8 cellular contexts compared by ENCODE assay signal in the genomic region with DNA sequence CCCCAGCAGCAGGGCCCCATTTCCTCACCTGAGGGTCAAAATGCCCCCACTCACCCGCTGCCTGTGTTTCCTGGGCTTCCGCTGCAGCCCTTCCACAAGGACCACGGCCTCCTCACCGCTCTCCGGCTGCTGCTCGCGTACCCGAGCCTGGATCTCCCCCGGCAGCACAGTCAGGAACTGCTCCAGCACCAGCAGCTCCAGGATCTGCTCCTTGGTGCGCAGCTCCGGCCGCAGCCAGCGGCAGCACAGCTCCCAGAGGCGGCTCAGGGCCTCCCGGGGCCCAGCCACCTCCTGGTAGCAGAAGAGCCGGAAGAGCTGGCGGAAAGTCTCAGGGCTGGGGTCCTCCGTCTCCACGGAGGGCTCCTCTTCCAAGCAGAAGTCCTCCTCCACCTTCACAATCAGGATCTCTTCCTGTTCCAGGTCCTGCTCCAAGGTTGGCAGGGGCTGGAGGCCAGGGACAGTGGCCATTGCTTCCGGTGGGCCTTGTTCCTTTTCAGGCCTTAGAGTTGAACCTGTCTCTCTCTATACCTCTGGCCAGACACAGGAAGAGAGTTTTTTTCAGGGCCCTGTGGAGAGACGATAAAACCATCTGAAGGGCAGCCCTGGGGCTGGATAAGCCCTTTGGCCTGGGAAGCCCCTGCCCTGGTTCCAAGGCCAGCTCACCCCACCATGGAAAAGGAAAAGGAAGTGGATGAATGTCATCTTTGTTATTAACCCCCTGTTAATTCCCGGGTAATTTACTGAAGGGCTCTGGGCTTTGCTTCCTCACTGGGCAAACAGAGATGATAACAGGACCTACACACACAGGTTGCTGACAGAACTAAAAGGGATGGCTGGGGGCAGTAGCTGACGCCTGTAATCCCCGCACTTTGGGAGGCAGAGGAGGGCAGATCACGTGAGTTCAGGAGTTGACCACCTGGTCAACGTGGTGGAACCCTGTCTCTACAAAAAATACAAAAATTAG. TPM values are rescaled to one million over a fixed set of nuclear protein-coding genes. Genes with fewer than 3 reads are reported as not detected.
DNase-seq lines count a peak whose midpoint lies in the region; ATAC-seq and TF ChIP-seq lines count a peak whose summit lies in the region.

No MANE protein-coding gene starts in this region.

- TF ChIP-seq CTCF in GM12865 (IDR thresholded peaks at IDR 0.05; ENCODE audit: insufficient read depth, low read depth, low read length, missing control alignments) (no peak), SU-DHL-6 (IDR thresholded peaks at IDR 0.05; ENCODE audit: insufficient read depth, low read length, poor library complexity, severe bottlenecking) (no peak), fibroblast of mammary gland (conservative IDR thresholded peaks at IDR 0.05; ENCODE audit: control insufficient read depth, insufficient read depth, low read depth, low read length) (no peak), psoas muscle (IDR thresholded peaks at IDR 0.05) (no peak), GM20000 (IDR thresholded peaks at IDR 0.05; ENCODE audit: extremely low read depth, missing control alignments) (no peak)

- DNase-seq in GM12865 (ENCODE audit: low read depth) = no peak
- DNase-seq in fibroblast of mammary gland (ENCODE audit: low read depth) = no peak
- no peak for DNase-seq in psoas muscle
- no peak for DNase-seq in NCI-H2196 (lab: John Stamatoyannopoulos, UW; ENCODE audit: unreplicated experiment)
- no peak for DNase-seq in GM20000 (ENCODE audit: low spot score)

- H3K4me3 ChIP-seq in GM12865 (ENCODE audit: low read depth, low read length) (peak overlapping the region; percentile 98), SU-DHL-6 (ENCODE audit: insufficient read depth, low read length, poor library complexity, severe bottlenecking) (peak overlapping the region; percentile 87), fibroblast of mammary gland (ENCODE audit: control insufficient read depth, low read depth, low read length) (peak overlapping the region; percentile 85), psoas muscle (peak overlapping the region; percentile 77)

- no peaks in the 10 kb centered on the region for H3K36me3 ChIP-seq in SU-DHL-6 (ENCODE audit: low read length)
- peaks cover 0 to 45% of the 10 kb centered on the region in 2 donors for H3K36me3 ChIP-seq in psoas muscle (ENCODE audit: insufficient read depth in 1 of 2, low read depth in 1 of 2)

- H4K20me1 ChIP-seq in SU-DHL-6 (ENCODE audit: low read depth, low read length) = no peaks in the 10 kb centered on the region

- ATAC-seq in psoas muscle (no peak), HG03378 (IDR thresholded peaks at IDR 0.05; ENCODE audit: unreplicated experiment) (no peak), GM18505 (IDR thresholded peaks at IDR 0.05; ENCODE audit: unreplicated experiment) (no peak)

- peaks cover 19% of the 10 kb centered on the region for H3K4me1 ChIP-seq in psoas muscle

- H3K9me3 ChIP-seq in SU-DHL-6 (ENCODE audit: insufficient read depth, low read length) (no peaks in the 10 kb centered on the region), psoas muscle (no peaks in the 10 kb centered on the region)

- H3K27me3 ChIP-seq in SU-DHL-6 (ENCODE audit: low read length) = no peaks in the 10 kb centered on the region
- no peaks in the 10 kb centered on the region for H3K27me3 ChIP-seq in psoas muscle (ENCODE audit: insufficient read depth in 3 of 3, low read length in 2 of 3)

- H3K4me2 ChIP-seq in SU-DHL-6 (ENCODE audit: low read depth, low read length, poor library complexity, severe bottlenecking) = peak overlapping the region; percentile 68

- peak overlapping the region; percentile 83 for H3K9ac ChIP-seq in SU-DHL-6 (ENCODE audit: low read length)

- no peak overlapping the region for H2AFZ ChIP-seq in SU-DHL-6 (ENCODE audit: low read depth, low read length, severe bottlenecking)

- WGBS in psoas muscle, 3 donors = 66 to 75% (median 70%) methylated on average over 26 of the region's 26 CpGs

- no peaks in the 10 kb centered on the region for H3K79me2 ChIP-seq in SU-DHL-6 (ENCODE audit: insufficient read depth, low read length)

- H3F3A ChIP-seq in SU-DHL-6 (ENCODE audit: insufficient read depth) = peaks cover 24% of the 10 kb centered on the region

- H3K27ac ChIP-seq in SU-DHL-6 (ENCODE audit: low read depth, low read length) (no peak overlapping the region), psoas muscle (peak overlapping the region; percentile 78)

- intact Hi-C loops in psoas muscle (cut with DNase I) = loop anchor here (5.0 to 10.0 kb wide), 4 partner anchors 37 to 259 kb away; a partner anchor contains a TSS

- H3K9me2 ChIP-seq in SU-DHL-6 (replicated peaks; ENCODE audit: insufficient read depth, low read length) = no peaks in the 10 kb centered on the region

- no peak for TF ChIP-seq POLR2A in GM18505 (IDR thresholded peaks at IDR 0.05; ENCODE audit: borderline replicate concordance, extremely low read depth, insufficient read depth, insufficient read length)

RNA-seq across cellular contexts. Expression of a gene that starts 1.2 kb away (rescaled TPM):
- 1 to 10 TPM; 4.8 to 8.9 (median 7.9) TPM for total RNA-seq in psoas muscle
- 1 to 10 TPM; 3.7 to 8.4 (median 5.1) TPM for polyA plus RNA-seq in psoas muscle

RNA-seq across cellular contexts. Expression of a gene that starts 22.4 kb away (rescaled TPM):
- not detected for total RNA-seq in psoas muscle
- under 1 TPM in 1 of 3 donors, not detected in 2; 0.41 TPM for polyA plus RNA-seq in psoas muscle

RNA-seq across cellular contexts. Expression of a gene that starts 29.4 kb away (rescaled TPM):
- not detected for total RNA-seq in psoas muscle
- under 1 TPM in 1 of 3 donors, not detected in 2; 0.32 TPM for polyA plus RNA-seq in psoas muscle

RNA-seq across cellular contexts. Expression of a gene that starts 31.5 kb away (rescaled TPM):
- 1 to 10 TPM in 1 of 4 donors, under 1 TPM in 2, not detected in 1; 0.42 to 1.1 (median 0.71) TPM for total RNA-seq in psoas muscle
- 1 to 10 TPM; 1.2 to 2.1 (median 1.8) TPM for polyA plus RNA-seq in psoas muscle

RNA-seq across cellular contexts. Expression of a gene that starts 31.7 kb away (rescaled TPM):
- total RNA-seq in psoas muscle = 1 to 10 TPM; 5.2 to 9.1 (median 7.4) TPM
- 10 to 100 TPM; 10.7 to 15.0 (median 14.2) TPM for polyA plus RNA-seq in psoas muscle
